In genomic region chr20:38658879-38659612, GRCh38 we compare ENCODE assay signal across 8 cellular contexts. TPM values are rescaled to one million over a fixed set of nuclear protein-coding genes. Genes with fewer than 3 reads are reported as not detected.
A peak's percentile ranks its signal among the peaks of the same experiment; 100 is the strongest.
DNase-seq lines count a peak whose midpoint lies in the region; ATAC-seq and FAIRE-seq lines count a peak whose summit lies in the region.

No MANE protein-coding gene starts in this region.

- H3K27me3 ChIP-seq in effector memory CD4-positive, alpha-beta T cell (replicated peaks; ENCODE audit: control insufficient read depth, insufficient read depth, low read length, poor library complexity, severe bottlenecking) = peaks cover 10% of the 10 kb centered on the region

- no peaks in the 10 kb centered on the region for H3K9me3 ChIP-seq in effector memory CD4-positive, alpha-beta T cell (ENCODE audit: control insufficient read depth, low read length)

- H3K36me3 ChIP-seq in effector memory CD4-positive, alpha-beta T cell (ENCODE audit: control insufficient read depth, insufficient read depth, low read length) = no peaks in the 10 kb centered on the region

- no peaks in the 10 kb centered on the region for H3K4me1 ChIP-seq in effector memory CD4-positive, alpha-beta T cell (ENCODE audit: control insufficient read depth, insufficient read depth, low read length, poor library complexity, severe bottlenecking)

- H3K27ac ChIP-seq in effector memory CD4-positive, alpha-beta T cell (ENCODE audit: insufficient read depth, low read length, poor library complexity, severe bottlenecking) = no peak overlapping the region

- DNase-seq in AG08395 (ENCODE audit: low spot score) (peak; percentile 43), GM18507 (ENCODE audit: extremely low spot score, insufficient read length, low read depth) (peak; percentile 32), NCI-H2227 (lab: John Stamatoyannopoulos, UW; ENCODE audit: unreplicated experiment) (peak; percentile 90), left cardiac atrium (peak; percentile 29)
- DNase-seq in activated effector memory CD4-positive, alpha-beta T cell treated with anti-CD3 and anti-CD28 coated beads, Interleukin-2, amount 50 U/mL, for 16 hours = peak; percentile 74
- DNase-seq in stimulated activated CD4-positive, alpha-beta T cell treated with anti-CD3 and anti-CD28 coated beads, Interleukin-1b, Interleukin-23, amount 100 ng/mL, for 4 hours (ENCODE audit: low read depth in 2 of 2) = peak; percentile 17 to 18
- DNase-seq in effector memory CD4-positive, alpha-beta T cell = no peak

- no peak overlapping the region for H3K4me3 ChIP-seq in effector memory CD4-positive, alpha-beta T cell (ENCODE audit: insufficient read depth, low read depth, low read length, poor library complexity, severe bottlenecking)

- intact Hi-C loops in left cardiac atrium (cut with DNase I) = no loop called here

- ATAC-seq in left cardiac atrium = peak; percentile 70 to 72
- no peak for ATAC-seq in HG02973 (IDR thresholded peaks at IDR 0.05; ENCODE audit: unreplicated experiment)

- FAIRE-seq in GM18507 (lab: Jason Lieb, UNC) = peak; percentile 45

RNA-seq across cellular contexts. Expression of gene ARHGAP40, which starts 57.4 kb away (rescaled TPM):
- total RNA-seq in left cardiac atrium = not detected

Comparison
In these comparisons a context has a peak if more than half of its experiments do, and no peak if none do; other contexts are left out.
1. DNase-seq: peak in AG08395 (single experiment), GM18507 (single experiment), NCI-H2227 (single experiment), activated effector memory CD4-positive, alpha-beta T cell treated with anti-CD3 and anti-CD28 coated beads, Interleukin-2, amount 50 U/mL, for 16 hours (single experiment), left cardiac atrium (single experiment) and stimulated activated CD4-positive, alpha-beta T cell treated with anti-CD3 and anti-CD28 coated beads, Interleukin-1b, Interleukin-23, amount 100 ng/mL, for 4 hours (2 of 2); none in effector memory CD4-positive, alpha-beta T cell (0 of 3).